ENCODE assay signal across 6 cellular contexts in the genomic region with DNA sequence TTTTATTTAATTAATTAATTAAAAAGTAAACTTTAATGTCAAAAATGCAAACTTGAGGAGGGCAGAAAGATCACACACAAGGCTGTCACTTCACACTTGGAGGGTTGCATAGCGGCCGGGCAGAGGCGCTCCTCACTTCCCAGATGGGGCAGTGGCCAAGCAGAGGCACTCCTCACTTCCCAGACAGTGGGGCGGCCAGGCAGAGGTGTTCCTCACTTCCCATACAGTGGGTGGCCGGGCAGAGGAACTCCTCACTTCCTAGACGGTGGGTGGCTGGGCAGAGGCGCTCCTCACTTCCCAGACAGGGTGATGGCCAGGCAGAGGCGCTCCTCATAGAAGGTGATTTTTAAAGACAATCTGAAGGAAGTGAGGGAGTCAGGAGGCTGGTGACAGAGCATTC.
"Had no signal": no experiment of that assay in that cellular context is flagged by ENCODE, and none has a peak within 500 bp of the region (broad histone marks: within the 10 kb centered on the region; RNA-seq: fewer than 3 reads in every experiment).

No MANE protein-coding gene starts in this region.

- H3K27ac Mint-ChIP-seq: GM23338, IgD-negative memory B cell had no signal

- H2AFZ ChIP-seq: GM23338 had no signal

- H3K4me2 ChIP-seq: GM23338, KMS-11 had no signal

- H3K9me3 Mint-ChIP-seq: IgD-negative memory B cell had no signal

- H3K27ac ChIP-seq: KMS-11 had no signal

- H3K36me3 Mint-ChIP-seq: IgD-negative memory B cell had no signal

- DNase-seq: H9, HCEC 1CT, KBM-7 had no signal

- ATAC-seq: GM23338 had no signal

- H3K9ac ChIP-seq: KMS-11 had no signal

- H3K4me3 Mint-ChIP-seq: GM23338, H9, IgD-negative memory B cell had no signal

- H3K4me3 ChIP-seq: GM23338 had no signal
